In genomic region chr2:183552716-183553115, GRCh38 we compare ENCODE assay signal across 17 cellular contexts.
DNase-seq lines count a peak whose midpoint lies in the region; ATAC-seq, FAIRE-seq and TF ChIP-seq lines count a peak whose summit lies in the region.
"Had no signal": no experiment of that assay in that cellular context is flagged by ENCODE, and none has a peak within 500 bp of the region (broad histone marks: within the 10 kb centered on the region; RNA-seq: fewer than 3 reads in every experiment).

No MANE protein-coding gene starts in this region.

- dilution Hi-C loops in IMR-90 (cut with HindIII; ENCODE audit: low sequenced_read_pairs, unreplicated experiment), result no loop called here

- no peak overlapping the region for H2AK9ac ChIP-seq in IMR-90 (replicated peaks; ENCODE audit: low read depth, low read length, poor library complexity)

- TF ChIP-seq POLR2A in A549 (IDR thresholded peaks at IDR 0.05; ENCODE audit: low read length) (no peak), IMR-90 (IDR thresholded peaks at IDR 0.05; ENCODE audit: low read depth, low read length) (no peak), erythroblast (IDR thresholded peaks at IDR 0.05; ENCODE audit: low read length) (no peak)

- H2BK20ac ChIP-seq in IMR-90 (ENCODE audit: low read depth, low read length), result no peak overlapping the region

- H3K9me1 ChIP-seq in IMR-90 (ENCODE audit: insufficient read depth, low read length), result no peaks in the 10 kb centered on the region

- no peak overlapping the region for H4K8ac ChIP-seq in IMR-90 (ENCODE audit: low read depth in 2 of 2, low read length in 2 of 2)

- CTCF ChIA-PET in A549 (lab: Yijun Ruan, JAX), result no interaction called here
- CTCF ChIA-PET in IMR-90 (lab: Yijun Ruan, JAX), result interaction anchor here (0.6 kb wide), 1 partner anchor 481 kb away, joined by 4 read pairs; no protein-coding TSS in a partner anchor

- H3K56ac ChIP-seq in IMR-90 (ENCODE audit: extremely low read depth, insufficient read depth, low read length), result no peak overlapping the region

- in situ Hi-C loops in IMR-90 (cut with MboI; ENCODE audit: low sequenced_read_pairs), result no loop called here

- no peak overlapping the region for H3K18ac ChIP-seq in IMR-90 (ENCODE audit: low read depth, low read length)

- no peak overlapping the region for H2AK5ac ChIP-seq in IMR-90 (ENCODE audit: low read depth, low read length)

- H3K4me2 ChIP-seq in A549 (no peak overlapping the region), IMR-90 (ENCODE audit: low read depth, low read length) (no peak overlapping the region)
- H3K4me2 ChIP-seq: BLaER1, GM23338 had no signal

- H3K4me3 ChIP-seq in A549, result no peak overlapping the region
- no peak overlapping the region for H3K4me3 ChIP-seq in IMR-90 (ENCODE audit: insufficient read depth, low read depth, low read length)
- H3K4me3 ChIP-seq: BLaER1, GM23338 had no signal

- TF ChIP-seq CTCF in A549 (IDR thresholded peaks at IDR 0.05) (no peak), IMR-90 (conservative IDR thresholded peaks at IDR 0.05; ENCODE audit: low read depth, low read length) (no peak)

- no peak overlapping the region for H2BK5ac ChIP-seq in IMR-90 (ENCODE audit: low read depth, low read length, poor library complexity, severe bottlenecking)

- no peak overlapping the region for H2BK120ac ChIP-seq in IMR-90 (ENCODE audit: low read depth, low read length)

- no peak overlapping the region for H4K91ac ChIP-seq in IMR-90 (ENCODE audit: insufficient read depth, low read depth, low read length)

- TF ChIP-seq EP300 in A549 (IDR thresholded peaks at IDR 0.05), result no peak

- H3K36me3 ChIP-seq in IMR-90 (ENCODE audit: control insufficient read depth, insufficient read depth, low read length), result no peaks in the 10 kb centered on the region
- H3K36me3 ChIP-seq: BLaER1 had no signal

- intact Hi-C loops in IMR-90 (cut with micrococcal nuclease), result no loop called here

- H3K27me3 ChIP-seq in IMR-90 (ENCODE audit: control insufficient read depth, insufficient read depth, low read length), result no peaks in the 10 kb centered on the region
- H3K27me3 ChIP-seq: BLaER1 had no signal

- H3K27ac ChIP-seq in A549 (no peak overlapping the region), IMR-90 (ENCODE audit: insufficient read depth, low read length) (no peak overlapping the region)
- H3K27ac ChIP-seq: BLaER1, C4-2B had no signal

- BruUV-seq in IMR-90 (replicated peaks; lab: Mats Ljungman, UMichigan), result no TSS peak

- no peak overlapping the region for H3K23ac ChIP-seq in IMR-90 (ENCODE audit: low read depth, low read length)

- 13% methylated on average over 4 of the region's 4 CpGs for WGBS in A549 (ENCODE audit: missing lambda C conversion rate)
- WGBS in IMR-90 (ENCODE audit: extremely low coverage in 2 of 2, insufficient read length in 1 of 2), 2 experiments, result no CpG with 5 or more reads among the region's 4 CpGs

- H3K4ac ChIP-seq in IMR-90 (ENCODE audit: low read depth, low read length), result no peak overlapping the region

- no peak overlapping the region for H2AFZ ChIP-seq in IMR-90 (replicated peaks; ENCODE audit: low read length, poor library complexity)
- H2AFZ ChIP-seq: GM23338 had no signal

- no peak overlapping the region for H4K5ac ChIP-seq in IMR-90 (ENCODE audit: low read depth, low read length)

- no peaks in the 10 kb centered on the region for H4K20me1 ChIP-seq in IMR-90 (ENCODE audit: insufficient read depth, low read length)
- H4K20me1 ChIP-seq: BLaER1 had no signal

- POLR2A ChIA-PET in A549 (lab: Yijun Ruan, JAX), result no interaction called here
- POLR2A ChIA-PET in IMR-90 (lab: Charles Lee; ENCODE audit: unreplicated experiment), result no interaction called here

- H3K14ac ChIP-seq in IMR-90 (replicated peaks; ENCODE audit: low read depth, low read length), result no peak overlapping the region

- no peak overlapping the region for H2BK15ac ChIP-seq in IMR-90 (ENCODE audit: low read depth, low read length)

- no peak for ATAC-seq in A549
- ATAC-seq in IMR-90 (ENCODE audit: low read depth), result no peak
- ATAC-seq: CD8-positive, alpha-beta T cell; GM23338; HCT116 had no signal

- DNase-seq in A549 (ENCODE audit: low read depth in 1 of 2, low spot score in 1 of 2) (no peak), IMR-90 (no peak), NCI-H146 treated with DMSO at 0.1 percent for 48 hours (lab: John Stamatoyannopoulos, UW; ENCODE audit: unreplicated experiment) (peak; percentile 36), erythroblast (lab: John Stamatoyannopoulos, UW) (no peak), GM19239 (ENCODE audit: insufficient read length, low spot score) (no peak)
- DNase-seq: Caco-2; CD4-positive, CD25-positive, alpha-beta regulatory T cell; CD8-positive, alpha-beta T cell; DMS153; DND-41; H9 had no signal

- no peak for TF ChIP-seq RAD21 in A549 (conservative IDR thresholded peaks at IDR 0.05 in 1 of 2, IDR thresholded peaks at IDR 0.05 in 1 of 2)
- no peak for TF ChIP-seq RAD21 in IMR-90 (IDR thresholded peaks at IDR 0.05; ENCODE audit: low read length)

- FAIRE-seq in A549 (lab: Jason Lieb, UNC) (no peak), colon (lab: Jason Lieb, UNC) (peak; percentile 55), GM19239 (lab: Jason Lieb, UNC) (no peak)
- FAIRE-seq: GM12892 had no signal

- no peaks in the 10 kb centered on the region for H3K9me3 ChIP-seq in A549
- peaks cover 3% of the 10 kb centered on the region; the same call in 1 of the 2 replicates for H3K9me3 ChIP-seq in IMR-90 (ENCODE audit: control insufficient read depth, insufficient read depth, low read length)
- H3K9me3 ChIP-seq: BLaER1, Caco-2 had no signal

- H3K9ac ChIP-seq in IMR-90 (ENCODE audit: low read depth, low read length), result no peak overlapping the region
- H3K9ac ChIP-seq: BLaER1 had no signal

- no peaks in the 10 kb centered on the region for H3K4me1 ChIP-seq in A549
- H3K4me1 ChIP-seq in IMR-90 (ENCODE audit: control insufficient read depth, insufficient read depth, low read length), result no peaks in the 10 kb centered on the region
- H3K4me1 ChIP-seq: BLaER1, Caco-2 had no signal

- H3K79me1 ChIP-seq in IMR-90 (ENCODE audit: low read depth in 1 of 2, low read length in 2 of 2), result no peaks in the 10 kb centered on the region

TF ChIP-seq in A549, 52 proteins besides CTCF, POLR2A, EP300 and RAD21:
- no peak for TF ChIP-seq MAZ (IDR thresholded peaks at IDR 0.05; ENCODE audit: borderline replicate concordance, low read depth, low read length)
- TF ChIP-seq PHF8 (IDR thresholded peaks at IDR 0.05; ENCODE audit: borderline replicate concordance, low read depth), result no peak
- peak; percentile 61 for TF ChIP-seq MAFK (IDR thresholded peaks at IDR 0.05; ENCODE audit: partially characterized antibody)

TF ChIP-seq in IMR-90, 13 proteins besides CTCF, POLR2A, EP300 and RAD21:
- TF ChIP-seq MAFK (IDR thresholded peaks at IDR 0.05; ENCODE audit: low read depth, low read length) (peak; percentile 50), SMC3 (IDR thresholded peaks at IDR 0.05; ENCODE audit: low read depth, low read length) (no peak)
